9 cellular contexts compared by ENCODE assay signal in genomic region chr12:7961395-7962188, GRCh38. TPM values are rescaled to one million over a fixed set of nuclear protein-coding genes. Genes with fewer than 3 reads are reported as not detected.
DNase-seq lines count a peak whose midpoint lies in the region; ATAC-seq and TF ChIP-seq lines count a peak whose summit lies in the region.
"Had no signal": no experiment of that assay in that cellular context is flagged by ENCODE, and none has a peak within 500 bp of the region (broad histone marks: within the 10 kb centered on the region; RNA-seq: fewer than 3 reads in every experiment).

No MANE protein-coding gene starts in this region.

- no peaks in the 10 kb centered on the region for H3K9me3 Mint-ChIP-seq in GM23338

- POLR2A ChIA-PET in A673 (lab: Charles Lee; ENCODE audit: low non-redundant PET): interaction anchor here (0.5 to 1.4 kb wide), 2 partner anchors 25 to 869 kb away, joined by 3 to 29 read pairs; partner anchors contain the start of gene C1R

- H3K4me1 Mint-ChIP-seq in GM23338: peaks cover 42% of the 10 kb centered on the region

- intact Hi-C loops in A673 (cut with micrococcal nuclease; ENCODE audit: unreplicated experiment): no loop called here
- intact Hi-C loops in ascending aorta (cut with DNase I): no loop called here
- intact Hi-C loops in head of caudate nucleus (cut with DNase I): no loop called here

- TF ChIP-seq CTCF in A673 (conservative IDR thresholded peaks at IDR 0.05; ENCODE audit: low read depth, low read length) (no peak), GM23338 (conservative IDR thresholded peaks at IDR 0.05; ENCODE audit: low read depth in 2 of 2) (no peak), ascending aorta (IDR thresholded peaks at IDR 0.05) (no peak)

- H3F3A ChIP-seq in GM23338 (replicated peaks; ENCODE audit: low read depth): no peaks in the 10 kb centered on the region; the same call in 1 of the 2 replicates

- peaks cover 14% of the 10 kb centered on the region; the same call in 1 of the 3 replicates for H3K36me3 Mint-ChIP-seq in GM23338 (ENCODE audit: low read depth)

- H3K4me3 ChIP-seq in A673 (ENCODE audit: low read depth, low read length, poor library complexity, severe bottlenecking) (peak overlapping the region; percentile 57), GM23338 (peak overlapping the region; percentile 50), ascending aorta (peak overlapping the region; percentile 40 to 68), mesodermal cell (ENCODE audit: extremely low read depth, insufficient read depth, low read length, poor library complexity, severe bottlenecking) (peak overlapping the region; percentile 35)

- H3K79me2 ChIP-seq in GM23338 (replicated peaks; ENCODE audit: insufficient read depth): no peaks in the 10 kb centered on the region

- peaks cover 22% of the 10 kb centered on the region for H3K4me1 ChIP-seq in A673 (ENCODE audit: insufficient read depth, low read length, poor library complexity, severe bottlenecking)
- peaks cover 41% of the 10 kb centered on the region for H3K4me1 ChIP-seq in GM23338 (ENCODE audit: insufficient read depth)
- H3K4me1 ChIP-seq in ascending aorta: no peaks in the 10 kb centered on the region
- H3K4me1 ChIP-seq in mesodermal cell (ENCODE audit: control insufficient read depth, insufficient read depth, low read length, poor library complexity, severe bottlenecking): peaks cover 19% of the 10 kb centered on the region

- peak overlapping the region; percentile 74 for H3K4me2 ChIP-seq in GM23338

- CTCF ChIA-PET in A673 (lab: Charles Lee): interaction anchor here (1.0 to 3.1 kb wide), 3 partner anchors 22 to 28 kb away, joined by 3 to 30 read pairs (median 24); partner anchors contain the start of gene SLC2A3

- H3K9me3 ChIP-seq in A673 (ENCODE audit: low read depth, low read length, poor library complexity, severe bottlenecking) (no peaks in the 10 kb centered on the region), ascending aorta (no peaks in the 10 kb centered on the region), mesodermal cell (ENCODE audit: control insufficient read depth, low read length) (no peaks in the 10 kb centered on the region)

- H3K27me3 ChIP-seq in A673 (replicated peaks; ENCODE audit: insufficient read depth, low read depth, low read length, poor library complexity) (no peaks in the 10 kb centered on the region), GM23338 (ENCODE audit: insufficient read depth) (no peaks in the 10 kb centered on the region), ascending aorta (no peaks in the 10 kb centered on the region)

- H3K27me3 Mint-ChIP-seq in GM23338 (ENCODE audit: insufficient read depth, low read depth, poor library complexity): peaks cover 10% of the 10 kb centered on the region

- H3K27ac ChIP-seq in A673 (ENCODE audit: low read depth, low read length, poor library complexity, severe bottlenecking): peak overlapping the region; percentile 74
- peak overlapping the region; percentile 75 for H3K27ac ChIP-seq in GM23338 (ENCODE audit: low read depth)
- peak overlapping the region in 1 of 2 donors; percentile 72 for H3K27ac ChIP-seq in ascending aorta
- peak overlapping the region; percentile 87 for H3K27ac ChIP-seq in mesodermal cell (ENCODE audit: low read depth, low read length, severe bottlenecking)

- no peak overlapping the region for H2AFZ ChIP-seq in GM23338

- H3K36me3 ChIP-seq in A673 (ENCODE audit: insufficient read depth, low read length, poor library complexity, severe bottlenecking) (no peaks in the 10 kb centered on the region), GM23338 (ENCODE audit: insufficient read depth) (no peaks in the 10 kb centered on the region), ascending aorta (no peaks in the 10 kb centered on the region), mesodermal cell (ENCODE audit: control insufficient read depth, insufficient read depth, low read length) (no peaks in the 10 kb centered on the region)

- DNase-seq in A673 (ENCODE audit: low spot score) (no peak), GM23338 (ENCODE audit: low spot score) (no peak), ascending aorta (ENCODE audit: low spot score in 2 of 2) (no peak), SKM-1 (lab: John Stamatoyannopoulos, UW; ENCODE audit: unreplicated experiment) (no peak), head of caudate nucleus (no peak), HPDE6-E6E7 (ENCODE audit: extremely low spot score) (no peak), NCI-H2227 (lab: John Stamatoyannopoulos, UW; ENCODE audit: unreplicated experiment) (no peak)

- no peak for ATAC-seq in GM23338
- ATAC-seq: PC-3 had no signal

- no TSS peak for BruUV-seq in A673 (replicated peaks; lab: Mats Ljungman, UMichigan)

- WGBS in mesodermal cell (ENCODE audit: insufficient coverage in 2 of 2), 2 experiments: 85 to 88% methylated on average over 6 to 8 of the region's 12 CpGs

- no peaks in the 10 kb centered on the region for H3K9me2 ChIP-seq in GM23338 (ENCODE audit: insufficient read depth)

- H3K27ac Mint-ChIP-seq in GM23338: peak overlapping the region; percentile 8; the same call in 1 of the 2 replicates

- peak overlapping the region; percentile 77 for H3K4me3 Mint-ChIP-seq in GM23338

- H4K20me1 ChIP-seq in GM23338 (replicated peaks; ENCODE audit: insufficient read depth): no peaks in the 10 kb centered on the region

TF ChIP-seq in GM23338, 12 proteins besides CTCF, POLR2A, EP300 and RAD21:
- no peak for TF ChIP-seq POLR2AphosphoS5 (IDR thresholded peaks at IDR 0.05; ENCODE audit: low read depth)
- TF ChIP-seq EZH2phosphoT487 (IDR thresholded peaks at IDR 0.05; ENCODE audit: unreplicated experiment): no peak
- no peak for TF ChIP-seq ZNF331 (CRISPR knock-in tag; IDR thresholded peaks at IDR 0.05; ENCODE audit: low read depth)
- TF ChIP-seq NANOG (IDR thresholded peaks at IDR 0.05; ENCODE audit: borderline replicate concordance): no peak
- no peak for TF ChIP-seq REST (IDR thresholded peaks at IDR 0.05; ENCODE audit: unreplicated experiment)
- no peak for TF ChIP-seq ETS1 (IDR thresholded peaks at IDR 0.05)

RNA-seq across cellular contexts. Expression of gene SLC2A3, which starts 25.6 kb away (rescaled TPM):
- total RNA-seq in A673 (2021) (23.0 and 30.2 TPM in 2 replicates), ascending aorta (58.0 TPM)
- 388 and 451 TPM in 2 replicates for total RNA-seq in GM23338 (2014; rRNA removed; shearing (Covaris generic))
- 199 and 208 TPM in 2 replicates for polyA plus RNA-seq in GM23338 (2016; fragmentation: Nextera tagmentation; extraction: Ambion mirVana)
- polyA plus RNA-seq in mesodermal cell (2013, experiment 1 of 2): 517 TPM
- polyA plus RNA-seq in mesodermal cell (2013, experiment 2 of 2): 441 TPM
- total RNA-seq: PC-3 had no signal
